8 cellular contexts compared by ENCODE assay signal in genomic region chr11:85941380-85941973, GRCh38.
DNase-seq lines count a peak whose midpoint lies in the region; ATAC-seq and TF ChIP-seq lines count a peak whose summit lies in the region.

No MANE protein-coding gene starts in this region.

- H3K4me3 ChIP-seq in HL-60 (replicated peaks; ENCODE audit: insufficient read depth, low read length) = no peak overlapping the region
- no peak overlapping the region for H3K4me3 ChIP-seq in Peyer's patch

- no peaks in the 10 kb centered on the region for H3K36me3 ChIP-seq in Peyer's patch

- H3K4me1 ChIP-seq in Peyer's patch = no peaks in the 10 kb centered on the region

- peaks cover 13% of the 10 kb centered on the region for H3K36me3 Mint-ChIP-seq in activated naive CD4-positive, alpha-beta T cell treated with anti-CD3 and anti-CD28 coated beads for 36 hours (ENCODE audit: low read depth)

- H3K4me1 Mint-ChIP-seq in activated naive CD4-positive, alpha-beta T cell treated with anti-CD3 and anti-CD28 coated beads for 36 hours (ENCODE audit: low read depth) = peaks cover 18% of the 10 kb centered on the region

- intact Hi-C loops in activated naive CD4-positive, alpha-beta T cell treated with anti-CD3 and anti-CD28 coated beads for 36 hours (cut with micrococcal nuclease) = loop anchor here (1.0 to 2.0 kb wide), 7 partner anchors 252 to 877 kb away; no protein-coding TSS in a partner anchor
- intact Hi-C loops in left colon (cut with DNase I, micrococcal nuclease) = loop anchor here in 1 of 2 donors (5.0 kb wide), 1 partner anchor 276 kb away; no protein-coding TSS in a partner anchor

- peak; percentile 44 for TF ChIP-seq CTCF in HL-60 (IDR thresholded peaks at IDR 0.05; ENCODE audit: insufficient read depth, low read length)
- TF ChIP-seq CTCF in Peyer's patch (IDR thresholded peaks at IDR 0.05) = peak in 5 of 6 experiments; percentile 20 to 66 (median 61)

- no peaks in the 10 kb centered on the region for H3K9me3 ChIP-seq in Peyer's patch

- no peak overlapping the region for H3K27ac ChIP-seq in HL-60 (replicated peaks)
- H3K27ac ChIP-seq in Peyer's patch = no peak overlapping the region

- no peak overlapping the region for H3K27ac Mint-ChIP-seq in activated naive CD4-positive, alpha-beta T cell treated with anti-CD3 and anti-CD28 coated beads for 36 hours

- TF ChIP-seq POLR2A in Peyer's patch (IDR thresholded peaks at IDR 0.05) = no peak

- H3K9me3 Mint-ChIP-seq in activated naive CD4-positive, alpha-beta T cell treated with anti-CD3 and anti-CD28 coated beads for 36 hours = peaks cover 20% of the 10 kb centered on the region

- no peaks in the 10 kb centered on the region for H3K27me3 Mint-ChIP-seq in activated naive CD4-positive, alpha-beta T cell treated with anti-CD3 and anti-CD28 coated beads for 36 hours (ENCODE audit: low read depth)

- no peak overlapping the region for H3K4me3 Mint-ChIP-seq in activated naive CD4-positive, alpha-beta T cell treated with anti-CD3 and anti-CD28 coated beads for 36 hours

- ATAC-seq in left colon (peak; percentile 75), GM21526 (IDR thresholded peaks at IDR 0.05; ENCODE audit: low FRiP score, unreplicated experiment) (no peak)

- H3K27me3 ChIP-seq in HL-60 (ENCODE audit: insufficient read depth, poor library complexity, severe bottlenecking) (no peaks in the 10 kb centered on the region), Peyer's patch (no peaks in the 10 kb centered on the region)

- CTCF ChIA-PET in activated naive CD4-positive, alpha-beta T cell treated with anti-CD3 and anti-CD28 coated beads for 36 hours (lab: Charles Lee) = interaction anchor here (0.6 to 1.2 kb wide), 3 partner anchors 252 to 353 kb away, joined by 3 to 4 read pairs (median 3); no protein-coding TSS in a partner anchor

- DNase-seq in activated naive CD4-positive, alpha-beta T cell treated with anti-CD3 and anti-CD28 coated beads for 36 hours = peak; percentile 76
- no peak for DNase-seq in activated naive CD4-positive, alpha-beta T cell treated with anti-CD3 and anti-CD28 coated beads, Interleukin-2, amount 50 U/mL, for 16 hours
- DNase-seq in HL-60 (ENCODE audit: low read depth in 1 of 2, low spot score in 1 of 2) (peak in 1 of 2 experiments; percentile 51), Peyer's patch (peak in 1 of 3 donors; percentile 59), cerebellar cortex (ENCODE audit: low spot score) (peak; percentile 35), left colon (peak in 1 of 2 donors; percentile 30), superior temporal gyrus (ENCODE audit: extremely low spot score) (peak; percentile 73)
